Comparison of ENCODE assay signal across 1 cellular context in genomic region chr16:11576427-11577289, GRCh38.
TF ChIP-seq lines count a peak whose summit lies in the region.

No MANE protein-coding gene starts in this region.

TF ChIP-seq in GM12878, 131 proteins besides CTCF, POLR2A, EP300 and RAD21 (continued from another document):
- peak; percentile 54; the same call in 1 of the 2 replicates for TF ChIP-seq ZNF687 (IDR thresholded peaks at IDR 0.05)
- no peak for TF ChIP-seq ZSCAN29 (IDR thresholded peaks at IDR 0.05)
- no peak for TF ChIP-seq ZNF274 (IDR thresholded peaks at IDR 0.05; ENCODE audit: insufficient read depth, insufficient read length)
- no peak for TF ChIP-seq SIX5 (IDR thresholded peaks at IDR 0.05; ENCODE audit: low read depth, low read length, severe bottlenecking)
- no peak for TF ChIP-seq ZNF592 (IDR thresholded peaks at IDR 0.05)
- peak; percentile 25; the same call in 1 of the 2 replicates for TF ChIP-seq USF2 (IDR thresholded peaks at IDR 0.05; ENCODE audit: borderline replicate concordance, low read depth, low read length)
- TF ChIP-seq STAT1 (conservative IDR thresholded peaks at IDR 0.05): no peak
- TF ChIP-seq MLLT1 (IDR thresholded peaks at IDR 0.05): no peak
- TF ChIP-seq CEBPB (IDR thresholded peaks at IDR 0.05; ENCODE audit: borderline replicate concordance in 1 of 2, low read depth in 2 of 2, low read length in 2 of 2): no peak
- no peak for TF ChIP-seq TBL1XR1 (IDR thresholded peaks at IDR 0.05; ENCODE audit: low read depth, low read length)
- TF ChIP-seq RB1 (IDR thresholded peaks at IDR 0.05; ENCODE audit: borderline replicate concordance): no peak
- TF ChIP-seq NFIC (IDR thresholded peaks at IDR 0.05; ENCODE audit: low read depth, low read length): peak; percentile 50; the same call in 1 of the 2 replicates
- TF ChIP-seq RAD51 (IDR thresholded peaks at IDR 0.05): peak; percentile 75
- TF ChIP-seq POU2F2 (IDR thresholded peaks at IDR 0.05; ENCODE audit: borderline replicate concordance, low read depth, low read length): peak; percentile 50; the same call in 1 of the 3 replicates
- TF ChIP-seq RELA (IDR thresholded peaks at IDR 0.05; ENCODE audit: borderline replicate concordance, partially characterized antibody): peak; percentile 30
- TF ChIP-seq FOXK2 (IDR thresholded peaks at IDR 0.05): no peak
- peak; percentile 45; the same call in 1 of the 2 replicates for TF ChIP-seq HDGF (IDR thresholded peaks at IDR 0.05)
- TF ChIP-seq PBX3 (IDR thresholded peaks at IDR 0.05; ENCODE audit: insufficient replicate concordance, low read depth, low read length): peak; percentile 17
- no peak for TF ChIP-seq PRDM15 (CRISPR knock-in tag; IDR thresholded peaks at IDR 0.05)
- peak; percentile 82 for TF ChIP-seq BCL11A (IDR thresholded peaks at IDR 0.05; ENCODE audit: low read depth, low read length)
- peak; percentile 86 for TF ChIP-seq MTA2 (IDR thresholded peaks at IDR 0.05; ENCODE audit: low read depth)
- no peak for TF ChIP-seq RFX5 (IDR thresholded peaks at IDR 0.05; ENCODE audit: low read depth, low read length)
- TF ChIP-seq BRCA1 (IDR thresholded peaks at IDR 0.05; ENCODE audit: low read depth, low read length): no peak
- TF ChIP-seq IRF5 (IDR thresholded peaks at IDR 0.05; ENCODE audit: borderline replicate concordance): no peak
- no peak for TF ChIP-seq POLR2AphosphoS5 (IDR thresholded peaks at IDR 0.05; ENCODE audit: low read length)
- no peak for TF ChIP-seq SIN3A (IDR thresholded peaks at IDR 0.05; ENCODE audit: low read depth, low read length)
- no peak for TF ChIP-seq CBFB (IDR thresholded peaks at IDR 0.05; ENCODE audit: low read depth)
- no peak for TF ChIP-seq ESRRA (IDR thresholded peaks at IDR 0.05; ENCODE audit: low read length)
- no peak for TF ChIP-seq LARP7 (IDR thresholded peaks at IDR 0.05)
- TF ChIP-seq HDAC6 (IDR thresholded peaks at IDR 0.05; ENCODE audit: unreplicated experiment): no peak
